1 cellular context compared by ENCODE assay signal in genomic region chrX:154648931-154649863, GRCh38.
TF ChIP-seq lines count a peak whose summit lies in the region.

No MANE protein-coding gene starts in this region.

TF ChIP-seq in K562, 482 proteins besides CTCF, POLR2A, EP300 and RAD21 (continued from another document):
- TF ChIP-seq STAT6 (CRISPR knock-in tag; IDR thresholded peaks at IDR 0.05) (no peak), ETV1 (tag; conservative IDR thresholded peaks at IDR 0.05; ENCODE audit: low read depth) (no peak), CEBPZ (IDR thresholded peaks at IDR 0.05; ENCODE audit: borderline replicate concordance, low read depth, low read length) (no peak), MIER1 (IDR thresholded peaks at IDR 0.05; ENCODE audit: low read depth) (no peak), RBM15 (IDR thresholded peaks at IDR 0.05; ENCODE audit: insufficient read depth, low read length) (no peak), XRCC4 (IDR thresholded peaks at IDR 0.05; ENCODE audit: extremely low read depth, insufficient read depth, insufficient read length) (no peak), HNRNPL (IDR thresholded peaks at IDR 0.05; ENCODE audit: low read depth, low read length) (no peak), OTX1 (CRISPR knock-in tag; IDR thresholded peaks at IDR 0.05) (no peak), ZNF764 (CRISPR knock-in tag; IDR thresholded peaks at IDR 0.05; ENCODE audit: low read depth) (no peak), BCOR (IDR thresholded peaks at IDR 0.05) (no peak)
- TF ChIP-seq, protein P1, sequence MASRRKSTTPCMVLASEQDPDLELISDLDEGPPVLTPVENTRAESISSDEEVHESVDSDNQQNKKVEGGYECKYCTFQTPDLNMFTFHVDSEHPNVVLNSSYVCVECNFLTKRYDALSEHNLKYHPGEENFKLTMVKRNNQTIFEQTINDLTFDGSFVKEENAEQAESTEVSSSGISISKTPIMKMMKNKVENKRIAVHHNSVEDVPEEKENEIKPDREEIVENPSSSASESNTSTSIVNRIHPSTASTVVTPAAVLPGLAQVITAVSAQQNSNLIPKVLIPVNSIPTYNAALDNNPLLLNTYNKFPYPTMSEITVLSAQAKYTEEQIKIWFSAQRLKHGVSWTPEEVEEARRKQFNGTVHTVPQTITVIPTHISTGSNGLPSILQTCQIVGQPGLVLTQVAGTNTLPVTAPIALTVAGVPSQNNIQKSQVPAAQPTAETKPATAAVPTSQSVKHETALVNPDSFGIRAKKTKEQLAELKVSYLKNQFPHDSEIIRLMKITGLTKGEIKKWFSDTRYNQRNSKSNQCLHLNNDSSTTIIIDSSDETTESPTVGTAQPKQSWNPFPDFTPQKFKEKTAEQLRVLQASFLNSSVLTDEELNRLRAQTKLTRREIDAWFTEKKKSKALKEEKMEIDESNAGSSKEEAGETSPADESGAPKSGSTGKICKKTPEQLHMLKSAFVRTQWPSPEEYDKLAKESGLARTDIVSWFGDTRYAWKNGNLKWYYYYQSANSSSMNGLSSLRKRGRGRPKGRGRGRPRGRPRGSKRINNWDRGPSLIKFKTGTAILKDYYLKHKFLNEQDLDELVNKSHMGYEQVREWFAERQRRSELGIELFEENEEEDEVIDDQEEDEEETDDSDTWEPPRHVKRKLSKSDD (conservative IDR thresholded peaks at IDR 0.05; ENCODE audit: low read length), result no peak
- TF ChIP-seq, protein P2, sequence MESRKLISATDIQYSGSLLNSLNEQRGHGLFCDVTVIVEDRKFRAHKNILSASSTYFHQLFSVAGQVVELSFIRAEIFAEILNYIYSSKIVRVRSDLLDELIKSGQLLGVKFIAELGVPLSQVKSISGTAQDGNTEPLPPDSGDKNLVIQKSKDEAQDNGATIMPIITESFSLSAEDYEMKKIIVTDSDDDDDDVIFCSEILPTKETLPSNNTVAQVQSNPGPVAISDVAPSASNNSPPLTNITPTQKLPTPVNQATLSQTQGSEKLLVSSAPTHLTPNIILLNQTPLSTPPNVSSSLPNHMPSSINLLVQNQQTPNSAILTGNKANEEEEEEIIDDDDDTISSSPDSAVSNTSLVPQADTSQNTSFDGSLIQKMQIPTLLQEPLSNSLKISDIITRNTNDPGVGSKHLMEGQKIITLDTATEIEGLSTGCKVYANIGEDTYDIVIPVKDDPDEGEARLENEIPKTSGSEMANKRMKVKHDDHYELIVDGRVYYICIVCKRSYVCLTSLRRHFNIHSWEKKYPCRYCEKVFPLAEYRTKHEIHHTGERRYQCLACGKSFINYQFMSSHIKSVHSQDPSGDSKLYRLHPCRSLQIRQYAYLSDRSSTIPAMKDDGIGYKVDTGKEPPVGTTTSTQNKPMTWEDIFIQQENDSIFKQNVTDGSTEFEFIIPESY (CRISPR knock-in tag; IDR thresholded peaks at IDR 0.05), result no peak
